In genomic region chr16:13139661-13140241, GRCh38 we compare ENCODE assay signal across 27 cellular contexts.
"Had no signal": no experiment of that assay in that cellular context is flagged by ENCODE, and none has a peak within 500 bp of the region (broad histone marks: within the 10 kb centered on the region; RNA-seq: fewer than 3 reads in every experiment).

No MANE protein-coding gene starts in this region.

- ATAC-seq: foreskin keratinocyte; gastroesophageal sphincter; heart right ventricle; left cardiac atrium; left lung; naive thymus-derived CD4-positive, alpha-beta T cell; right cardiac atrium; stimulated activated memory B cell treated with anti-CD40 and anti-IgM and Interleukin-4, amounts not matched to agents 10 μg/mL and 1 μg/mL and 100 μg/mL, for 72 hours; upper lobe of right lung had no signal

- H3K4me1 ChIP-seq: esophagus muscularis mucosa, foreskin keratinocyte, gastroesophageal sphincter, heart right ventricle, left lung, prostate gland, spleen, tibial nerve, upper lobe of right lung, uterus had no signal

- H3K27ac ChIP-seq: dorsolateral prefrontal cortex, epithelial cell of prostate, esophagus muscularis mucosa, foreskin keratinocyte, gastroesophageal sphincter, heart right ventricle, left lung, prostate gland, skin epidermis, spleen, thoracic aorta, tibial nerve, upper lobe of right lung, uterus had no signal

- H3K9me3 ChIP-seq: gastroesophageal sphincter, left lung, prostate gland, thoracic aorta, upper lobe of right lung, uterus had no signal

- H3K4me3 ChIP-seq: dorsolateral prefrontal cortex, esophagus muscularis mucosa, gastroesophageal sphincter, heart right ventricle, left lung, prostate gland, skin epidermis, spleen, thoracic aorta, tibial nerve, upper lobe of right lung, uterus had no signal

- H3K36me3 ChIP-seq: esophagus muscularis mucosa, gastroesophageal sphincter, heart right ventricle, left lung, prostate gland, spleen, thoracic aorta, tibial nerve, upper lobe of right lung, uterus had no signal

- FAIRE-seq: colon, kidney had no signal

- DNase-seq: dorsolateral prefrontal cortex; effector CD4-positive, alpha-beta T cell; foreskin keratinocyte; glutamatergic neuron; heart right ventricle; hypothalamus; kidney; left cardiac atrium; left lung; mesendoderm; midbrain; naive thymus-derived CD4-positive, alpha-beta T cell; nucleus accumbens; right cardiac atrium; spleen; stimulated activated CD4-positive, alpha-beta T cell treated with anti-CD3 and anti-CD28 coated beads, Interleukin-4, amount 100 ng/mL, for 4 hours; upper lobe of right lung; uterus had no signal

- H3K27me3 ChIP-seq: esophagus muscularis mucosa, foreskin keratinocyte, gastroesophageal sphincter, heart right ventricle, left lung, tibial nerve, upper lobe of right lung, uterus had no signal
